In genomic region chr9:133129001-133129799, GRCh38 we compare ENCODE assay signal across 12 cellular contexts. TPM values are rescaled to one million over a fixed set of nuclear protein-coding genes. Genes with fewer than 3 reads are reported as not detected.
DNase-seq lines count a peak whose midpoint lies in the region; ATAC-seq and TF ChIP-seq lines count a peak whose summit lies in the region.
"Had no signal": no experiment of that assay in that cellular context is flagged by ENCODE, and none has a peak within 500 bp of the region (broad histone marks: within the 10 kb centered on the region; RNA-seq: fewer than 3 reads in every experiment).

No MANE protein-coding gene starts in this region.

- intact Hi-C loops in activated naive CD4-positive, alpha-beta T cell treated with anti-CD3 and anti-CD28 coated beads for 36 hours (cut with micrococcal nuclease): no loop called here
- intact Hi-C loops in left lung (cut with DNase I): no loop called here
- intact Hi-C loops in thyroid gland (cut with DNase I): no loop called here

- no peaks in the 10 kb centered on the region for H3K36me3 ChIP-seq in left lung
- H3K36me3 ChIP-seq in thyroid gland: no peaks in the 10 kb centered on the region

- H3K4me1 Mint-ChIP-seq in activated naive CD4-positive, alpha-beta T cell treated with anti-CD3 and anti-CD28 coated beads for 36 hours (ENCODE audit: low read depth): peaks cover 60% of the 10 kb centered on the region
- peaks cover 56% of the 10 kb centered on the region for H3K4me1 Mint-ChIP-seq in activated naive CD8-positive, alpha-beta T cell treated with anti-CD3 and anti-CD28 coated beads, Interleukin-2, amount 10 ng/mL, durations not matched to agents 7 days and 5 days

- TF ChIP-seq CTCF in left lung (IDR thresholded peaks at IDR 0.05) (no peak), thyroid gland (IDR thresholded peaks at IDR 0.05) (peak in 3 of 6 experiments; percentile 5 to 34 (median 19))

- H3K4me3 ChIP-seq in left lung: no peak overlapping the region
- H3K4me3 ChIP-seq in thyroid gland (replicated peaks in 1 of 3): no peak overlapping the region

- DNase-seq in activated naive CD4-positive, alpha-beta T cell treated with anti-CD3 and anti-CD28 coated beads for 36 hours: no peak
- no peak for DNase-seq in activated naive CD4-positive, alpha-beta T cell (lab: John Stamatoyannopoulos, UW)
- DNase-seq in activated naive CD8-positive, alpha-beta T cell treated with anti-CD3 and anti-CD28 coated beads, Interleukin-2, amount 10 ng/mL, durations not matched to agents 7 days and 5 days: no peak
- DNase-seq in left lung: peak in 1 of 2 donors; percentile 82
- peak; percentile 95 to 96 for DNase-seq in thyroid gland
- no peak for DNase-seq in NCI-H146 (lab: John Stamatoyannopoulos, UW)
- no peak for DNase-seq in DMS 273 (lab: John Stamatoyannopoulos, UW; ENCODE audit: unreplicated experiment)
- DNase-seq: erythroblast; NCI-H1105 treated with DMSO at 0.1 percent for 48 hours; stimulated activated CD4-positive, alpha-beta T cell treated with anti-CD3 and anti-CD28 coated beads, Interleukin-4, amount 100 ng/mL, for 4 hours had no signal

- peaks cover 22 to 78% of the 10 kb centered on the region in 2 donors for H3K4me1 ChIP-seq in left lung
- peaks cover 64 to 84% of the 10 kb centered on the region in 2 donors for H3K4me1 ChIP-seq in thyroid gland

- H3K27ac ChIP-seq in left lung (peak overlapping the region; percentile 20 to 28), thyroid gland (peak overlapping the region; percentile 66 to 94 (median 91))
- H3K27ac ChIP-seq: HL-60 had no signal

- CTCF ChIA-PET in activated naive CD4-positive, alpha-beta T cell treated with anti-CD3 and anti-CD28 coated beads for 36 hours (lab: Charles Lee): no interaction called here

- H3K9me3 Mint-ChIP-seq in activated naive CD4-positive, alpha-beta T cell treated with anti-CD3 and anti-CD28 coated beads for 36 hours: no peaks in the 10 kb centered on the region
- no peaks in the 10 kb centered on the region for H3K9me3 Mint-ChIP-seq in activated naive CD8-positive, alpha-beta T cell treated with anti-CD3 and anti-CD28 coated beads, Interleukin-2, amount 10 ng/mL, durations not matched to agents 7 days and 5 days

- peaks cover 1% of the 10 kb centered on the region for H3K36me3 Mint-ChIP-seq in activated naive CD4-positive, alpha-beta T cell treated with anti-CD3 and anti-CD28 coated beads for 36 hours (ENCODE audit: low read depth)
- peaks cover 10% of the 10 kb centered on the region for H3K36me3 Mint-ChIP-seq in activated naive CD8-positive, alpha-beta T cell treated with anti-CD3 and anti-CD28 coated beads, Interleukin-2, amount 10 ng/mL, durations not matched to agents 7 days and 5 days

- H3K27me3 ChIP-seq in left lung: no peaks in the 10 kb centered on the region
- no peaks in the 10 kb centered on the region for H3K27me3 ChIP-seq in thyroid gland

- POLR2A ChIA-PET in activated naive CD8-positive, alpha-beta T cell treated with anti-CD3 and anti-CD28 coated beads, Interleukin-2, amount 10 ng/mL, durations not matched to agents 7 days and 5 days (lab: Charles Lee): interaction anchor here (1.2 kb wide), 2 partner anchors 15 to 98 kb away, joined by 3 to 8 read pairs; partner anchors contain the start of gene GTF3C5

- H3K4me3 Mint-ChIP-seq in activated naive CD4-positive, alpha-beta T cell treated with anti-CD3 and anti-CD28 coated beads for 36 hours: no peak overlapping the region
- peak overlapping the region; percentile 89 for H3K4me3 Mint-ChIP-seq in activated naive CD8-positive, alpha-beta T cell treated with anti-CD3 and anti-CD28 coated beads, Interleukin-2, amount 10 ng/mL, durations not matched to agents 7 days and 5 days

- 39 to 40% methylated on average over 16 to 18 of the region's 29 CpGs for WGBS in thyroid gland, 2 donors

- no peak for ATAC-seq in activated naive CD8-positive, alpha-beta T cell treated with anti-CD3 and anti-CD28 coated beads, Interleukin-2, amount 10 ng/mL, durations not matched to agents 7 days and 5 days (ENCODE audit: low read depth)
- ATAC-seq in left lung (peak; percentile 12), GM19328 (IDR thresholded peaks at IDR 0.05; ENCODE audit: unreplicated experiment) (no peak)

- TF ChIP-seq POLR2A in thyroid gland (IDR thresholded peaks at IDR 0.05): peak in 1 of 2 donors; percentile 29

- H3K27me3 Mint-ChIP-seq in activated naive CD4-positive, alpha-beta T cell treated with anti-CD3 and anti-CD28 coated beads for 36 hours (ENCODE audit: low read depth): no peaks in the 10 kb centered on the region
- H3K27me3 Mint-ChIP-seq in activated naive CD8-positive, alpha-beta T cell treated with anti-CD3 and anti-CD28 coated beads, Interleukin-2, amount 10 ng/mL, durations not matched to agents 7 days and 5 days: no peaks in the 10 kb centered on the region

- H3K27ac Mint-ChIP-seq in activated naive CD4-positive, alpha-beta T cell treated with anti-CD3 and anti-CD28 coated beads for 36 hours: peak overlapping the region; percentile 46
- peak overlapping the region; percentile 77 for H3K27ac Mint-ChIP-seq in activated naive CD8-positive, alpha-beta T cell treated with anti-CD3 and anti-CD28 coated beads, Interleukin-2, amount 10 ng/mL, durations not matched to agents 7 days and 5 days

- H3K9me3 ChIP-seq in left lung: no peaks in the 10 kb centered on the region
- H3K9me3 ChIP-seq in thyroid gland: no peaks in the 10 kb centered on the region

RNA-seq across cellular contexts. Expression of gene RALGDS, which starts 8.2 kb away (rescaled TPM):
- total RNA-seq in activated naive CD4-positive, alpha-beta T cell treated with anti-CD3 and anti-CD28 coated beads for 36 hours: 10 to 100 TPM; 29.5 to 32.5 TPM
- 100 to 1,000 TPM; 130 to 134 TPM for total RNA-seq in activated naive CD8-positive, alpha-beta T cell treated with anti-CD3 and anti-CD28 coated beads, Interleukin-2, amount 10 ng/mL, durations not matched to agents 7 days and 5 days
- 10 to 100 TPM; 56.4 to 58.9 TPM for total RNA-seq in left lung
- total RNA-seq in thyroid gland: 10 to 100 TPM; 32.2 to 55.3 (median 43.5) TPM

RNA-seq across cellular contexts. Expression of gene GBGT1, which starts 34.5 kb away (rescaled TPM):
- total RNA-seq in activated naive CD4-positive, alpha-beta T cell treated with anti-CD3 and anti-CD28 coated beads for 36 hours: 1 to 10 TPM; 3.9 to 4.7 TPM
- 1 to 10 TPM; 4.0 to 4.5 TPM for total RNA-seq in activated naive CD8-positive, alpha-beta T cell treated with anti-CD3 and anti-CD28 coated beads, Interleukin-2, amount 10 ng/mL, durations not matched to agents 7 days and 5 days
- total RNA-seq in left lung: 10 to 100 TPM; 22.2 to 45.1 TPM
- 10 to 100 TPM; 21.4 to 45.0 (median 25.1) TPM for total RNA-seq in thyroid gland

Comparison
In these comparisons a context has a peak if more than half of its experiments do, and no peak if none do; other contexts are left out.
1. DNase-seq: peak in thyroid gland (2 of 2); none in activated naive CD4-positive, alpha-beta T cell treated with anti-CD3 and anti-CD28 coated beads for 36 hours (single experiment), activated naive CD4-positive, alpha-beta T cell (0 of 4), activated naive CD8-positive, alpha-beta T cell treated with anti-CD3 and anti-CD28 coated beads, Interleukin-2, amount 10 ng/mL, durations not matched to agents 7 days and 5 days (single experiment), NCI-H146 (single experiment) and DMS 273 (single experiment).